In the genomic region with DNA sequence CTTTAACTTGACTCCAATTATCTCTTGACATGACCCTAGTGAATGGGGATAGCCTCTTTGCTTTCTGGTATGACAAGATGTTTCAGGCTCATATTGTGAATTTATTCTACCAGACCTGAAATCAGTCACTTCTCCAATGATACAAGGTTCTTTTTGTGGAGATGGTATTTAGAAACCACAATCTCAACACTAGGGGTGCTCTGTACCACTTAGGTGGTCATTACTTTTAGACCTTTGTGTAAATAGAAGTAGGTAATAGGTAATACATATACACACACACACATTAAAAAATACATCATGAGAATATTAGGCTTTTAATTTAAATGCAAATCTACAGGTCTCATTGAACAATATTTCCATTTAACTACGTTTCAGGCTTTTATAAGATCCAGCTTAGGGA, we compare ENCODE assay signal across 1 cellular context.
TF ChIP-seq lines count a peak whose summit lies in the region.

No MANE protein-coding gene starts in this region.

TF ChIP-seq in GM12878, 131 proteins besides CTCF, POLR2A, EP300 and RAD21 (continued from another document):
- TF ChIP-seq ELK1 (IDR thresholded peaks at IDR 0.05; ENCODE audit: low read depth, low read length), result no peak
- TF ChIP-seq, protein P1, sequence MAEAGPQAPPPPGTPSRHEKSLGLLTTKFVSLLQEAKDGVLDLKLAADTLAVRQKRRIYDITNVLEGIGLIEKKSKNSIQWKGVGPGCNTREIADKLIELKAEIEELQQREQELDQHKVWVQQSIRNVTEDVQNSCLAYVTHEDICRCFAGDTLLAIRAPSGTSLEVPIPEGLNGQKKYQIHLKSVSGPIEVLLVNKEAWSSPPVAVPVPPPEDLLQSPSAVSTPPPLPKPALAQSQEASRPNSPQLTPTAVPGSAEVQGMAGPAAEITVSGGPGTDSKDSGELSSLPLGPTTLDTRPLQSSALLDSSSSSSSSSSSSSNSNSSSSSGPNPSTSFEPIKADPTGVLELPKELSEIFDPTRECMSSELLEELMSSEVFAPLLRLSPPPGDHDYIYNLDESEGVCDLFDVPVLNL (IDR thresholded peaks at IDR 0.05; ENCODE audit: low read depth, low read length), result no peak
- TF ChIP-seq NFXL1 (IDR thresholded peaks at IDR 0.05; ENCODE audit: borderline replicate concordance), result no peak
- no peak for TF ChIP-seq RCOR1 (conservative IDR thresholded peaks at IDR 0.05; ENCODE audit: low read depth, low read length)
- TF ChIP-seq SREBF2 (IDR thresholded peaks at IDR 0.05; ENCODE audit: low read length), result no peak
- no peak for TF ChIP-seq CEBPZ (IDR thresholded peaks at IDR 0.05; ENCODE audit: low read depth, low read length)
- TF ChIP-seq MYB (IDR thresholded peaks at IDR 0.05; ENCODE audit: borderline replicate concordance, low read depth, low read length), result no peak
- TF ChIP-seq NFIC (IDR thresholded peaks at IDR 0.05; ENCODE audit: low read depth, low read length), result no peak
- TF ChIP-seq CREM (IDR thresholded peaks at IDR 0.05; ENCODE audit: low read depth), result no peak
- no peak for TF ChIP-seq POU2F2 (IDR thresholded peaks at IDR 0.05; ENCODE audit: borderline replicate concordance, low read depth, low read length)
